Comparison of ENCODE assay signal across 19 cellular contexts in the genomic region with DNA sequence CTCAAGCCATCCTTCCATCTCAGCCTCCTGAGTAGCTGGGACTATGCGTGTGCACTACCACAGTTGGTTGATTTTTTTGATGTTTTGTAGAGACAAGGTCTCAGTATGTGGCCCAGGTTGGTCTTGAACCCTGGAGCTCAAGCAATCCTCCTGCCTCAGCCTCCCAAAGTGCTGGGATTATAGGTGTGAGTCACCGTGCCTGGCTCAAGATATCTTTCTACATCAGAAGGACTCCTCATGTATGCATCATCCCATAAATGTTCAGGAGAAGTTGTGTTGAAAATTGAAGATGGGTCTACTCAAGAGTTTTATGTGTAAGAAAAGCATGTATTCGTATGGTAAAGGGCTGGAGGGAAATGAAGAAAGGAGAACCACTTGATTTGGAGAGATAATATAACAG.
"Had no signal": no experiment of that assay in that cellular context is flagged by ENCODE, and none has a peak within 500 bp of the region (broad histone marks: within the 10 kb centered on the region; RNA-seq: fewer than 3 reads in every experiment).

No MANE protein-coding gene starts in this region.

- H3K27me3 ChIP-seq: cardiac muscle cell, suprapubic skin had no signal

- H3K4me3 ChIP-seq: cardiac muscle cell, dorsolateral prefrontal cortex, lung, suprapubic skin had no signal

- ATAC-seq: natural killer cell treated with Interleukin-12 subunit alpha and Interleukin-12 subunit beta and Interleukin-15 and Interleukin-18, amount 100 ng/mL, for 72 hours had no signal

- DNase-seq: activated B cell treated with CpG ODN at 0.5 μM for 24 hours; activated CD4-positive, alpha-beta memory T cell treated with anti-CD3 and anti-CD28 coated beads for 36 hours; activated CD4-positive, alpha-beta T cell treated with anti-CD3 and anti-CD28 coated beads for 4 hours; activated T-cell treated with anti-CD3 and anti-CD28 coated beads for 4 hours; amniotic stem cell; dorsolateral prefrontal cortex; endodermal cell; foreskin melanocyte; stimulated activated CD4-positive, alpha-beta T cell treated with anti-CD3 and anti-CD28 coated beads, Interleukin-12 subunit alpha, Interleukin-12 subunit beta, amount 100 ng/mL, for 4 hours; stimulated activated CD4-positive, alpha-beta T cell treated with anti-CD3 and anti-CD28 coated beads, Interleukin-1b, Interleukin-23, amount 100 ng/mL, for 48 hours; stimulated activated CD8-positive, alpha-beta memory T cell treated with anti-CD3 and anti-CD28 coated beads, Interleukin-4, amount 100 ng/mL, for 48 hours; stimulated activated naive CD4-positive, alpha-beta T cell treated with Interleukin-2 at 50 U/mL for 16 hours; T-helper 2 cell had no signal

- H3K27ac ChIP-seq: cardiac muscle cell, dorsolateral prefrontal cortex, suprapubic skin had no signal

- H3K27me3 Mint-ChIP-seq: activated naive CD8-positive, alpha-beta T cell had no signal

- H3K36me3 ChIP-seq: cardiac muscle cell, suprapubic skin had no signal

- H3K4me3 Mint-ChIP-seq: activated B cell treated with CpG ODN at 0.5 μM for 24 hours; activated CD4-positive, alpha-beta memory T cell treated with anti-CD3 and anti-CD28 coated beads for 36 hours; activated naive CD8-positive, alpha-beta T cell; activated T-helper 1 cell treated with anti-CD3 and anti-CD28 coated beads, Interleukin-12 subunit alpha, Interleukin-12 subunit beta, Interleukin-2, Interleukin-4 antibody, amounts not matched to agents 30 ng/mL and 10 ng/mL and 1 ng/mL, durations not matched to agents 14 hours and 24 hours and 36 hours; endodermal cell; natural killer cell treated with Interleukin-12 subunit alpha and Interleukin-12 subunit beta and Interleukin-15 and Interleukin-18, amount 100 ng/mL, for 72 hours had no signal

- H3K9me3 Mint-ChIP-seq: activated B cell treated with CpG ODN at 0.5 μM for 24 hours; activated CD4-positive, alpha-beta memory T cell treated with anti-CD3 and anti-CD28 coated beads for 36 hours; activated T-helper 1 cell treated with anti-CD3 and anti-CD28 coated beads, Interleukin-12 subunit alpha, Interleukin-12 subunit beta, Interleukin-2, Interleukin-4 antibody, amounts not matched to agents 30 ng/mL and 10 ng/mL and 1 ng/mL, durations not matched to agents 14 hours and 24 hours and 36 hours; endodermal cell; natural killer cell treated with Interleukin-12 subunit alpha and Interleukin-12 subunit beta and Interleukin-15 and Interleukin-18, amount 100 ng/mL, for 72 hours had no signal

- H3K36me3 Mint-ChIP-seq: activated CD4-positive, alpha-beta memory T cell treated with anti-CD3 and anti-CD28 coated beads for 36 hours; activated naive CD8-positive, alpha-beta T cell; natural killer cell treated with Interleukin-12 subunit alpha and Interleukin-12 subunit beta and Interleukin-15 and Interleukin-18, amount 100 ng/mL, for 72 hours had no signal

- H3K27ac Mint-ChIP-seq: activated B cell treated with CpG ODN at 0.5 μM for 24 hours; activated CD4-positive, alpha-beta memory T cell treated with anti-CD3 and anti-CD28 coated beads for 36 hours; activated naive CD8-positive, alpha-beta T cell; activated T-helper 1 cell treated with anti-CD3 and anti-CD28 coated beads, Interleukin-12 subunit alpha, Interleukin-12 subunit beta, Interleukin-2, Interleukin-4 antibody, amounts not matched to agents 30 ng/mL and 10 ng/mL and 1 ng/mL, durations not matched to agents 14 hours and 24 hours and 36 hours; endodermal cell; natural killer cell treated with Interleukin-12 subunit alpha and Interleukin-12 subunit beta and Interleukin-15 and Interleukin-18, amount 100 ng/mL, for 72 hours had no signal

- H3K9me3 ChIP-seq: suprapubic skin had no signal
